ENCODE assay signal across 15 cellular contexts in the genomic region with DNA sequence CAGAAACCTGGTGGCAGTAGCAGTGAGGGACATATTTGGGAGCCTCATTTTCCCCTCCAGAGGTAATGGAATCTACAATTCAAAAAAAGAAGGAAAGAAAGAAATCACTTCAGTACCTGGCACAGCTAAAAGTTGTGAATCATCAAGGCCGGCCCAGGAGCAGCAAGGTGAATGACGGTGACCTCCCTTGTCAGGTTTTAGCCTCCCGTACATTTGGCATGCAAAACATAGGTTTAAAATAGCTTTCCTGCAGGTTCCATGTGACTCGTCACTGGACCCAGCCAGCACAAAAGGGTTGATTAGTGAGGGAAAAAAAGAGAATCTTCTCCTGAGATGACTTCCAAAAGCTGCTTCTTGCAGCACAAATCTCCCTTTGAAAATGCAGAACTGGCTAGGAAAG.
A peak's percentile ranks its signal among the peaks of the same experiment; 100 is the strongest.
DNase-seq lines count a peak whose midpoint lies in the region; ATAC-seq and TF ChIP-seq lines count a peak whose summit lies in the region.
"Had no signal": no experiment of that assay in that cellular context is flagged by ENCODE, and none has a peak within 500 bp of the region (broad histone marks: within the 10 kb centered on the region; RNA-seq: fewer than 3 reads in every experiment).

No MANE protein-coding gene starts in this region.

- H4K20me1 ChIP-seq in smooth muscle cell (ENCODE audit: low read depth) = no peaks in the 10 kb centered on the region

- no peaks in the 10 kb centered on the region for H3K4me1 Mint-ChIP-seq in activated naive CD4-positive, alpha-beta T cell treated with anti-CD3 and anti-CD28 coated beads, Interleukin-2, amount 10 ng/mL, durations not matched to agents 7 days and 5 days

- H3K4me3 ChIP-seq in left ventricle myocardium inferior (peak overlapping the region; percentile 24), right cardiac atrium (ENCODE audit: low read length) (no peak overlapping the region), smooth muscle cell (no peak overlapping the region)
- H3K4me3 ChIP-seq: A549 had no signal

- H3K9me3 ChIP-seq in left ventricle myocardium inferior (replicated peaks) = no peaks in the 10 kb centered on the region
- H3K9me3 ChIP-seq in right cardiac atrium (ENCODE audit: control insufficient read depth, low read length) = no peaks in the 10 kb centered on the region
- no peaks in the 10 kb centered on the region for H3K9me3 ChIP-seq in smooth muscle cell (replicated peaks; ENCODE audit: low read depth)
- H3K9me3 ChIP-seq: A549, Caco-2 had no signal

- no peaks in the 10 kb centered on the region for H3F3A ChIP-seq in smooth muscle cell (ENCODE audit: low read depth)

- no peak for DNase-seq in left ventricle myocardium inferior
- DNase-seq in right cardiac atrium = no peak
- DNase-seq in RWPE1 (ENCODE audit: low spot score) = peak; percentile 8
- no peak for DNase-seq in activated naive CD4-positive, alpha-beta T cell treated with anti-CD3 and anti-CD28 coated beads, Interleukin-2, amount 10 ng/mL, durations not matched to agents 7 days and 5 days
- no peak for DNase-seq in NCI-H226
- no peak for DNase-seq in COR-L47 (lab: John Stamatoyannopoulos, UW)
- DNase-seq in smooth muscle cell (lab: John Stamatoyannopoulos, UW; ENCODE audit: unreplicated experiment) = no peak
- DNase-seq: activated CD4-positive, CD25-positive, alpha-beta regulatory T cell treated with anti-CD3 and anti-CD28 coated beads, Interleukin-2, amount 50 U/mL, for 72 hours; Caco-2; NCI-H1105 treated with DMSO at 0.1 percent for 48 hours; occipital lobe had no signal

- H3K27me3 Mint-ChIP-seq in activated naive CD4-positive, alpha-beta T cell treated with anti-CD3 and anti-CD28 coated beads, Interleukin-2, amount 10 ng/mL, durations not matched to agents 7 days and 5 days = no peaks in the 10 kb centered on the region

- no peaks in the 10 kb centered on the region for H3K36me3 Mint-ChIP-seq in activated naive CD4-positive, alpha-beta T cell treated with anti-CD3 and anti-CD28 coated beads, Interleukin-2, amount 10 ng/mL, durations not matched to agents 7 days and 5 days
- H3K36me3 Mint-ChIP-seq: memory B cell had no signal

- H3K9me3 Mint-ChIP-seq in activated naive CD4-positive, alpha-beta T cell treated with anti-CD3 and anti-CD28 coated beads, Interleukin-2, amount 10 ng/mL, durations not matched to agents 7 days and 5 days = peaks cover 2% of the 10 kb centered on the region
- H3K9me3 Mint-ChIP-seq: memory B cell had no signal

- H3K27ac ChIP-seq in left ventricle myocardium inferior (replicated peaks) (no peak overlapping the region), right cardiac atrium (ENCODE audit: low read length) (no peak overlapping the region), RWPE1 (no peak overlapping the region), smooth muscle cell (ENCODE audit: low read depth) (no peak overlapping the region)
- H3K27ac ChIP-seq: A549 had no signal

- peaks cover 5% of the 10 kb centered on the region for H3K4me1 ChIP-seq in left ventricle myocardium inferior
- H3K4me1 ChIP-seq in right cardiac atrium (ENCODE audit: control insufficient read depth, insufficient read depth, low read length) = peaks cover 2% of the 10 kb centered on the region
- H3K4me1 ChIP-seq in smooth muscle cell (ENCODE audit: low read depth) = no peaks in the 10 kb centered on the region
- H3K4me1 ChIP-seq: A549, Caco-2 had no signal

- no peak overlapping the region for H3K4me2 ChIP-seq in smooth muscle cell
- H3K4me2 ChIP-seq: A549 had no signal

- no peak overlapping the region for H3K4me3 Mint-ChIP-seq in activated naive CD4-positive, alpha-beta T cell treated with anti-CD3 and anti-CD28 coated beads, Interleukin-2, amount 10 ng/mL, durations not matched to agents 7 days and 5 days
- H3K4me3 Mint-ChIP-seq: memory B cell had no signal

- no peak overlapping the region for H3K9ac ChIP-seq in smooth muscle cell (ENCODE audit: low read depth)

- no peaks in the 10 kb centered on the region for H3K36me3 ChIP-seq in left ventricle myocardium inferior
- H3K36me3 ChIP-seq in smooth muscle cell (ENCODE audit: low read depth) = no peaks in the 10 kb centered on the region

- no peak overlapping the region for H2AFZ ChIP-seq in smooth muscle cell (ENCODE audit: low read depth)

- H3K27me3 ChIP-seq in left ventricle myocardium inferior (ENCODE audit: low read depth) (no peaks in the 10 kb centered on the region), right cardiac atrium (ENCODE audit: control insufficient read depth, insufficient read depth) (no peaks in the 10 kb centered on the region), smooth muscle cell (ENCODE audit: low read depth) (no peaks in the 10 kb centered on the region)

- intact Hi-C loops in left ventricle myocardium inferior (cut with micrococcal nuclease) = no loop called here
- intact Hi-C loops in right cardiac atrium (cut with DNase I) = no loop called here

- POLR2A ChIA-PET in RWPE1 (lab: Yijun Ruan, JAX; ENCODE audit: low non-redundant PET) = no interaction called here

- H3K79me2 ChIP-seq in smooth muscle cell (ENCODE audit: low read depth) = no peaks in the 10 kb centered on the region

- CTCF ChIA-PET in RWPE1 (lab: Yijun Ruan, JAX) = no interaction called here
- CTCF ChIA-PET in activated naive CD4-positive, alpha-beta T cell treated with anti-CD3 and anti-CD28 coated beads, Interleukin-2, amount 10 ng/mL, durations not matched to agents 7 days and 5 days (lab: Charles Lee) = no interaction called here

- no peak overlapping the region for H3K27ac Mint-ChIP-seq in activated naive CD4-positive, alpha-beta T cell treated with anti-CD3 and anti-CD28 coated beads, Interleukin-2, amount 10 ng/mL, durations not matched to agents 7 days and 5 days
- H3K27ac Mint-ChIP-seq: memory B cell had no signal

- ATAC-seq in right cardiac atrium (no peak), HG02763 (IDR thresholded peaks at IDR 0.05; ENCODE audit: unreplicated experiment) (peak; percentile 68)
- ATAC-seq: A549, HepG2 had no signal

- no peak for TF ChIP-seq CTCF in left ventricle myocardium inferior (IDR thresholded peaks at IDR 0.05; ENCODE audit: borderline replicate concordance)
- TF ChIP-seq CTCF in RWPE1 (conservative IDR thresholded peaks at IDR 0.05; ENCODE audit: low read depth) = no peak
- TF ChIP-seq CTCF in smooth muscle cell (IDR thresholded peaks at IDR 0.05; ENCODE audit: borderline replicate concordance, insufficient read depth, poor library complexity, severe bottlenecking) = no peak

- 48% methylated on average over 4 of the region's 4 CpGs for WGBS in right cardiac atrium
- WGBS in smooth muscle cell (ENCODE audit: low lambda C conversion rate) = 71% methylated on average over 4 of the region's 4 CpGs
